8 cellular contexts compared by ENCODE assay signal in genomic region chr10:101018600-101019439, GRCh38. TPM values are rescaled to one million over a fixed set of nuclear protein-coding genes. Genes with fewer than 3 reads are reported as not detected.
A peak's percentile ranks its signal among the peaks of the same experiment; 100 is the strongest.
DNase-seq lines count a peak whose midpoint lies in the region; ATAC-seq and TF ChIP-seq lines count a peak whose summit lies in the region.

No MANE protein-coding gene starts in this region.

- no peaks in the 10 kb centered on the region for H3K27me3 ChIP-seq in right atrium auricular region

- no peak overlapping the region for H3K4me3 ChIP-seq in right atrium auricular region

- H3K9ac ChIP-seq in ES-I3 (ENCODE audit: low read depth, low read length): peak overlapping the region; percentile 32; the same call in 1 of the 2 replicates

- peak in 1 of 2 donors; percentile 80 for TF ChIP-seq CTCF in right atrium auricular region (IDR thresholded peaks at IDR 0.05)

- ATAC-seq in HG03095 (IDR thresholded peaks at IDR 0.05; ENCODE audit: unreplicated experiment) (no peak), GM19035 (IDR thresholded peaks at IDR 0.05; ENCODE audit: unreplicated experiment) (no peak)

- H3K27ac ChIP-seq in right atrium auricular region: no peak overlapping the region

- H3K4me1 ChIP-seq in ES-I3 (ENCODE audit: insufficient read depth, low read length): no peaks in the 10 kb centered on the region; the same call in 1 of the 2 replicates
- peaks cover 0 to 12% of the 10 kb centered on the region in 2 donors for H3K4me1 ChIP-seq in right atrium auricular region

- no peaks in the 10 kb centered on the region for H3K9me3 ChIP-seq in ES-I3 (ENCODE audit: control insufficient read depth, insufficient read depth, low read length)
- H3K9me3 ChIP-seq in right atrium auricular region: no peaks in the 10 kb centered on the region

- H3K36me3 ChIP-seq in ES-I3 (ENCODE audit: insufficient read depth, low read length) (no peaks in the 10 kb centered on the region), right atrium auricular region (no peaks in the 10 kb centered on the region)

- DNase-seq in LoVo (ENCODE audit: low spot score) (peak; percentile 46), T-helper 1 cell (peak in 4 of 5 donors; percentile 48 to 73 (median 55)), amniotic stem cell (lab: John Stamatoyannopoulos, UW) (peak; percentile 76), right atrium auricular region (ENCODE audit: low spot score) (peak; percentile 85), renal cortical epithelial cell (ENCODE audit: low read depth) (peak; percentile 42)

RNA-seq across cellular contexts. Expression of gene PDZD7, which starts 12.1 kb away (rescaled TPM):
- 1 to 10 TPM in 1 of 2 donors, under 1 TPM in 1; 0.59 to 1.3 TPM for total RNA-seq in right atrium auricular region
- total RNA-seq in renal cortical epithelial cell: 1.3 and 4.7 TPM in 2 replicates

RNA-seq across cellular contexts. Expression of gene SFXN3, which starts 12.2 kb away (rescaled TPM):
- 10 to 100 TPM; 16.4 to 42.9 TPM for total RNA-seq in right atrium auricular region
- 35.8 and 40.9 TPM in 2 replicates for total RNA-seq in renal cortical epithelial cell

RNA-seq across cellular contexts. Expression of gene LZTS2, which starts 19.2 kb away (rescaled TPM):
- 10 to 100 TPM; 40.0 to 71.0 TPM for total RNA-seq in right atrium auricular region
- total RNA-seq in renal cortical epithelial cell: 72.9 and 77.3 TPM in 2 replicates

RNA-seq across cellular contexts. Expression of gene TWNK, which starts 31.5 kb away (rescaled TPM):
- total RNA-seq in right atrium auricular region (1 to 10 TPM; 5.5 to 7.1 TPM), renal cortical epithelial cell (8.7 and 16.8 TPM in 2 replicates)

RNA-seq across cellular contexts. Expression of gene MRPL43, which starts 31.5 kb away (rescaled TPM):
- total RNA-seq in right atrium auricular region (10 to 100 TPM; 60.1 to 88.4 TPM), renal cortical epithelial cell (43.2 and 54.9 TPM in 2 replicates)
